9 cellular contexts compared by ENCODE assay signal in genomic region chrX:101550362-101550761, GRCh38. TPM values are rescaled to one million over a fixed set of nuclear protein-coding genes. Genes with fewer than 3 reads are reported as not detected.
DNase-seq lines count a peak whose midpoint lies in the region; ATAC-seq and TF ChIP-seq lines count a peak whose summit lies in the region.
"Had no signal": no experiment of that assay in that cellular context is flagged by ENCODE, and none has a peak within 500 bp of the region (broad histone marks: within the 10 kb centered on the region; RNA-seq: fewer than 3 reads in every experiment).

TSS of gene ARMCX1 (plus strand) at chrX:101550547. CDS start at chrX:101552931, 2,384 bp downstream.

- 0 to 19% methylated on average over 1 to 11 of the region's 20 CpGs for WGBS in gastroesophageal sphincter (ENCODE audit: low coverage in 1 of 2), 2 donors
- 0 to 1% methylated on average over 5 to 19 of the region's 20 CpGs for WGBS in testis, 2 donors

- peaks cover 9% of the 10 kb centered on the region for H3K4me1 Mint-ChIP-seq in activated naive CD8-positive, alpha-beta T cell (ENCODE audit: low read depth)
- peaks cover 8 to 17% of the 10 kb centered on the region in 2 donors for H3K4me1 Mint-ChIP-seq in natural killer cell

- peak within 1 kb of the TSS; percentile 47 for H3K27ac Mint-ChIP-seq in activated naive CD8-positive, alpha-beta T cell
- H3K27ac Mint-ChIP-seq in natural killer cell, result no peak within 1 kb of the TSS

- TF ChIP-seq POLR2A in gastroesophageal sphincter (IDR thresholded peaks at IDR 0.05) (peak; percentile 55 to 62), testis (IDR thresholded peaks at IDR 0.05) (no peak)

- ATAC-seq in gastroesophageal sphincter (peak; percentile 95), natural killer cell (peak in 2 of 3 donors; percentile 37 to 52), HG03521 (IDR thresholded peaks at IDR 0.05; ENCODE audit: unreplicated experiment) (no peak)

- intact Hi-C loops in natural killer cell (cut with micrococcal nuclease), result no loop called here
- intact Hi-C loops in testis (cut with DNase I; ENCODE audit: low total_unique reads), result no loop called here

- H3K36me3 ChIP-seq in gastroesophageal sphincter (peaks cover 0 to 14% of the 10 kb centered on the region in 2 donors), testis (ENCODE audit: low read depth, missing control alignments) (no peaks in the 10 kb centered on the region)

- no peaks in the 10 kb centered on the region for H3K36me3 Mint-ChIP-seq in activated naive CD8-positive, alpha-beta T cell
- no peaks in the 10 kb centered on the region for H3K36me3 Mint-ChIP-seq in natural killer cell

- DNase-seq in GM03348 (ENCODE audit: low spot score), result peak; percentile 85
- peak; percentile 28 for DNase-seq in NCI-H2107 (lab: John Stamatoyannopoulos, UW)
- no peak for DNase-seq in natural killer cell
- peak; percentile 85 for DNase-seq in testis
- DNase-seq in RKO (ENCODE audit: low spot score), result no peak

- TF ChIP-seq CTCF in gastroesophageal sphincter (IDR thresholded peaks at IDR 0.05) (no peak), natural killer cell (IDR thresholded peaks at IDR 0.05) (no peak), testis (IDR thresholded peaks at IDR 0.05) (no peak)

- H3K9me3 ChIP-seq in gastroesophageal sphincter, result no peaks in the 10 kb centered on the region
- no peaks in the 10 kb centered on the region for H3K9me3 ChIP-seq in testis

- H3K4me1 ChIP-seq in gastroesophageal sphincter, result peaks cover 0 to 17% (median 0%) of the 10 kb centered on the region in 3 donors
- H3K4me1 ChIP-seq in testis, result no peaks in the 10 kb centered on the region

- H3K27ac ChIP-seq in gastroesophageal sphincter (peak within 1 kb of the TSS; percentile 73 to 90 (median 88)), testis (peak within 1 kb of the TSS; percentile 86 to 89)
- H3K27ac ChIP-seq: SK-N-MC had no signal

- H3K27me3 ChIP-seq in gastroesophageal sphincter, result no peaks in the 10 kb centered on the region
- no peaks in the 10 kb centered on the region for H3K27me3 ChIP-seq in testis

- no peaks in the 10 kb centered on the region for H3K9me3 Mint-ChIP-seq in activated naive CD8-positive, alpha-beta T cell (ENCODE audit: low read depth)
- no peaks in the 10 kb centered on the region for H3K9me3 Mint-ChIP-seq in natural killer cell

- TF ChIP-seq EP300 in gastroesophageal sphincter (IDR thresholded peaks at IDR 0.05), result no peak

- no peaks in the 10 kb centered on the region for H3K27me3 Mint-ChIP-seq in activated naive CD8-positive, alpha-beta T cell
- H3K27me3 Mint-ChIP-seq in natural killer cell (ENCODE audit: low read depth in 2 of 2), result peaks cover 11 to 26% of the 10 kb centered on the region in 2 donors

- H3K4me3 Mint-ChIP-seq in activated naive CD8-positive, alpha-beta T cell, result peak within 1 kb of the TSS; percentile 89
- peak within 1 kb of the TSS; percentile 78 for H3K4me3 Mint-ChIP-seq in natural killer cell

- H3K4me3 ChIP-seq in gastroesophageal sphincter (peak within 1 kb of the TSS; percentile 61 to 65), testis (peak within 1 kb of the TSS; percentile 55 to 70)
- H3K4me3 ChIP-seq: SK-N-MC had no signal

RNA-seq across cellular contexts. Expression of gene ARMCX1, which starts in this region (rescaled TPM):
- total RNA-seq in gastroesophageal sphincter (10 to 100 TPM; 25.6 to 49.2 (median 34.5) TPM), natural killer cell (under 1 TPM; 0.18 to 0.31 (median 0.27) TPM), testis (10 to 100 TPM; 12.6 to 13.1 TPM)
- polyA plus RNA-seq in testis (ENCODE audit: insufficient read depth, low read depth, low replicate concordance), result 14.3 TPM

Comparison
In these comparisons a context has a peak if more than half of its experiments do, and no peak if none do; other contexts are left out.
1. RNA of gene ARMCX1 (total RNA-seq): 25.6 to 49.2 TPM in gastroesophageal sphincter and 12.6 to 13.1 TPM in testis; 0.18 to 0.31 TPM in natural killer cell; every median in the first group is over 10 times any median in the second.
2. Peak in ATAC-seq in natural killer cell; RNA of the gene not detected or under 1 TPM.
3. DNase-seq: peak in GM03348 (single experiment), NCI-H2107 (single experiment) and testis (single experiment); none in natural killer cell (single experiment) and RKO (single experiment).